25 cellular contexts compared by ENCODE assay signal in genomic region chr7:1449951-1450350, GRCh38.
"Had no signal": no experiment of that assay in that cellular context is flagged by ENCODE, and none has a peak within 500 bp of the region (broad histone marks: within the 10 kb centered on the region; RNA-seq: fewer than 3 reads in every experiment).

No MANE protein-coding gene starts in this region.

- H3K27me3 Mint-ChIP-seq: dendritic cell treated with granulocyte-macrophage colony-stimulating factor and Interleukin-4, amounts not matched to agents 40 ng/mL and 50 ng/mL, for 4 days; T-helper 17 cell had no signal

- H3K4me3 Mint-ChIP-seq: activated naive CD4-positive, alpha-beta T cell treated with anti-CD3 and anti-CD28 coated beads for 36 hours; activated T-helper 1 cell treated with anti-CD3 and anti-CD28 coated beads, Interleukin-12 subunit alpha, Interleukin-12 subunit beta, Interleukin-2, Interleukin-4 antibody, amounts not matched to agents 30 ng/mL and 10 ng/mL and 1 ng/mL, durations not matched to agents 14 hours and 24 hours and 36 hours; dendritic cell treated with granulocyte-macrophage colony-stimulating factor and Interleukin-4, amounts not matched to agents 40 ng/mL and 50 ng/mL, for 4 days; nephron; T-helper 17 cell had no signal

- H3K9me3 Mint-ChIP-seq: activated naive CD4-positive, alpha-beta T cell treated with anti-CD3 and anti-CD28 coated beads for 36 hours; activated T-helper 1 cell treated with anti-CD3 and anti-CD28 coated beads, Interleukin-12 subunit alpha, Interleukin-12 subunit beta, Interleukin-2, Interleukin-4 antibody, amounts not matched to agents 30 ng/mL and 10 ng/mL and 1 ng/mL, durations not matched to agents 14 hours and 24 hours and 36 hours; dendritic cell treated with granulocyte-macrophage colony-stimulating factor and Interleukin-4, amounts not matched to agents 40 ng/mL and 50 ng/mL, for 4 days; nephron had no signal

- H3K4me1 Mint-ChIP-seq: nephron, T-helper 17 cell had no signal

- H3K4me1 ChIP-seq: testis had no signal

- H3K9me3 ChIP-seq: mucosa of descending colon, neutrophil, ovary, prostate gland, testis had no signal

- H3K36me3 ChIP-seq: ovary, prostate gland, WERI-Rb-1 had no signal

- H3K27me3 ChIP-seq: neutrophil, ovary, testis had no signal

- H3K27ac Mint-ChIP-seq: activated naive CD4-positive, alpha-beta T cell treated with anti-CD3 and anti-CD28 coated beads for 36 hours; activated T-helper 1 cell treated with anti-CD3 and anti-CD28 coated beads, Interleukin-12 subunit alpha, Interleukin-12 subunit beta, Interleukin-2, Interleukin-4 antibody, amounts not matched to agents 30 ng/mL and 10 ng/mL and 1 ng/mL, durations not matched to agents 14 hours and 24 hours and 36 hours; dendritic cell treated with granulocyte-macrophage colony-stimulating factor and Interleukin-4, amounts not matched to agents 40 ng/mL and 50 ng/mL, for 4 days; nephron; T-helper 17 cell had no signal

- H3K27ac ChIP-seq: neutrophil, ovary, prostate gland, testis, WERI-Rb-1 had no signal

- DNase-seq: activated CD4-positive, alpha-beta T cell treated with anti-CD3 and anti-CD28 coated beads for 48 hours; activated CD4-positive, alpha-beta T cell treated with anti-CD3 and anti-CD28 coated beads, Interleukin-2, amount 50 U/mL, for 48 hours; activated CD8-positive, alpha-beta memory T cell treated with anti-CD3 and anti-CD28 coated beads for 24 hours; activated effector memory CD4-positive, alpha-beta T cell treated with anti-CD3 and anti-CD28 coated beads, Interleukin-2, amount 50 U/mL, for 16 hours; activated naive CD4-positive, alpha-beta T cell treated with anti-CD3 and anti-CD28 coated beads for 36 hours; activated T-cell treated with anti-CD3 and anti-CD28 coated beads, Interleukin-2, amount 50 U/mL, for 1 hour; amniotic stem cell; central memory CD4-positive, alpha-beta T cell; effector CD4-positive, alpha-beta T cell; islet precursor cell; left cardiac atrium; left ventricle myocardium superior; mucosa of descending colon; ovary; stimulated activated naive CD4-positive, alpha-beta T cell treated with Interleukin-2 at 50 U/mL for 16 hours; T-helper 17 cell; T1000; testis; WERI-Rb-1 had no signal

- H3K4me3 ChIP-seq: mucosa of descending colon, ovary, prostate gland, testis had no signal

- ATAC-seq: activated CD4-positive, CD25-positive, alpha-beta regulatory T cell treated with anti-CD3 and anti-CD28 coated beads, Interleukin-2, amount 50 U/mL, for 24 hours; left cardiac atrium; left ventricle myocardium superior; mucosa of descending colon; T-helper 17 cell had no signal
